Comparison of ENCODE assay signal across 9 cellular contexts in genomic region chr15:93997071-93997658, GRCh38.
A peak's percentile ranks its signal among the peaks of the same experiment; 100 is the strongest.
DNase-seq lines count a peak whose midpoint lies in the region; ATAC-seq, FAIRE-seq and TF ChIP-seq lines count a peak whose summit lies in the region.
"Had no signal": no experiment of that assay in that cellular context is flagged by ENCODE, and none has a peak within 500 bp of the region (broad histone marks: within the 10 kb centered on the region; RNA-seq: fewer than 3 reads in every experiment).

No MANE protein-coding gene starts in this region.

- H4K91ac ChIP-seq in H1 (replicated peaks; ENCODE audit: insufficient read length, low read length), result no peak overlapping the region

- H2BK120ac ChIP-seq in H1 (replicated peaks; ENCODE audit: low read depth, low read length), result no peak overlapping the region

- H3K79me1 ChIP-seq in H1 (ENCODE audit: low read depth, low read length), result no peaks in the 10 kb centered on the region

- TF ChIP-seq RAD21 in H1 (IDR thresholded peaks at IDR 0.05 in 1 of 2, conservative IDR thresholded peaks at IDR 0.05 in 1 of 2; ENCODE audit: low read depth in 2 of 2, low read length in 2 of 2), result peak; percentile 61 to 66

- no peak overlapping the region for H3K23ac ChIP-seq in H1 (ENCODE audit: insufficient read length)

- CTCF ChIA-PET in H1 (lab: Charles Lee; ENCODE audit: partially characterized antibody), result interaction anchor here (0.6 to 7.1 kb wide), 32 partner anchors 10 to 1816 kb away, joined by 3 to 52 read pairs (median 4); no protein-coding TSS in a partner anchor

- no peak overlapping the region for H3K4me2 ChIP-seq in H1 (ENCODE audit: insufficient read depth in 1 of 2, low read depth in 2 of 2, low read length in 2 of 2)
- H3K4me2 ChIP-seq: BLaER1 treated with 17β-estradiol and CSF1 and Interleukin-3, amounts not matched to agents 10 nM and 100 nM had no signal

- no peak overlapping the region for H4K8ac ChIP-seq in H1 (ENCODE audit: extremely low read depth, insufficient read depth, low read length)

- FAIRE-seq in H1 (lab: Jason Lieb, UNC), result peak; percentile 50

- no peak overlapping the region for H3K56ac ChIP-seq in H1 (replicated peaks; ENCODE audit: insufficient read length, low read depth, low read length)

- H3K36me3 ChIP-seq in H1 (ENCODE audit: control insufficient read depth in 2 of 4, insufficient read depth in 4 of 4, low read length in 3 of 4) (no peaks in the 10 kb centered on the region), psoas muscle (ENCODE audit: insufficient read depth in 1 of 2, low read depth in 1 of 2) (no peaks in the 10 kb centered on the region)
- H3K36me3 ChIP-seq: BLaER1 treated with 17β-estradiol and CSF1 and Interleukin-3, amounts not matched to agents 10 nM and 100 nM had no signal

- H3K9me3 Mint-ChIP-seq in activated naive CD4-positive, alpha-beta T cell treated with anti-CD3 and anti-CD28 coated beads, Interleukin-2, amount 50 U/mL, for 72 hours, result no peaks in the 10 kb centered on the region

- no peak overlapping the region for H3K14ac ChIP-seq in H1 (ENCODE audit: insufficient read length)

- no peak overlapping the region for H3K4ac ChIP-seq in H1 (replicated peaks; ENCODE audit: insufficient read length, low read depth, low read length)

- H2BK12ac ChIP-seq in H1 (ENCODE audit: low read depth, low read length), result no peak overlapping the region

- TF ChIP-seq CTCF in NB4 (IDR thresholded peaks at IDR 0.05; ENCODE audit: low read depth, low read length) (peak; percentile 81), H1 (IDR thresholded peaks at IDR 0.05; ENCODE audit: control extremely low read depth in 1 of 3, insufficient read depth in 1 of 3, low read depth in 1 of 3, low read length in 3 of 3) (peak in 2 of 3 experiments; percentile 55 to 64; a peak in 2 of 4 replicates), psoas muscle (IDR thresholded peaks at IDR 0.05) (peak; percentile 51), coronary artery (IDR thresholded peaks at IDR 0.05) (no peak)

- no peak overlapping the region for H4K5ac ChIP-seq in H1 (ENCODE audit: insufficient read length, low read depth, low read length)

- no peak for TF ChIP-seq EP300 in H1 (IDR thresholded peaks at IDR 0.05; ENCODE audit: borderline replicate concordance in 1 of 2, low read depth in 2 of 2, low read length in 2 of 2)

- H2BK5ac ChIP-seq in H1 (ENCODE audit: low read depth, low read length), result no peak overlapping the region

- no peak for ATAC-seq in psoas muscle
- no peak for ATAC-seq in activated naive CD4-positive, alpha-beta T cell treated with anti-CD3 and anti-CD28 coated beads, Interleukin-2, amount 50 U/mL, for 72 hours

- H3K9me3 ChIP-seq in H1 (ENCODE audit: insufficient read depth in 2 of 2, low read depth in 1 of 2, low read length in 1 of 2) (no peaks in the 10 kb centered on the region), psoas muscle (no peaks in the 10 kb centered on the region)

- DNase-seq in NCI-H1092 treated with DMSO at 0.1 percent for 48 hours (lab: John Stamatoyannopoulos, UW) (peak; percentile 8), NCI-H1092 (lab: John Stamatoyannopoulos, UW) (no peak), NB4 (ENCODE audit: low read depth) (peak; percentile 27), H1 (ENCODE audit: low read depth in 1 of 2, low spot score in 2 of 2) (no peak), psoas muscle (no peak), coronary artery (ENCODE audit: low spot score) (no peak), NCI-H128 (lab: John Stamatoyannopoulos, UW; ENCODE audit: unreplicated experiment) (no peak)
- DNase-seq in activated naive CD4-positive, alpha-beta T cell treated with anti-CD3 and anti-CD28 coated beads, Interleukin-2, amount 50 U/mL, for 72 hours (ENCODE audit: low spot score in 2 of 2), result no peak

- POLR2A ChIA-PET in H1 (lab: Charles Lee; ENCODE audit: partially characterized antibody), result no interaction called here

- H3K36me3 Mint-ChIP-seq in activated naive CD4-positive, alpha-beta T cell treated with anti-CD3 and anti-CD28 coated beads, Interleukin-2, amount 50 U/mL, for 72 hours, result no peaks in the 10 kb centered on the region

- no peak overlapping the region for H3K4me3 ChIP-seq in NB4 (ENCODE audit: low read depth, low read length)
- no peak overlapping the region for H3K4me3 ChIP-seq in H1 (ENCODE audit: extremely low read depth in 1 of 4, insufficient read depth in 2 of 4, low read depth in 3 of 4, low read length in 4 of 4)
- H3K4me3 ChIP-seq in psoas muscle, result no peak overlapping the region
- no peak overlapping the region for H3K4me3 ChIP-seq in coronary artery
- H3K4me3 ChIP-seq: BLaER1 treated with 17β-estradiol and CSF1 and Interleukin-3, amounts not matched to agents 10 nM and 100 nM had no signal

- H3K4me1 ChIP-seq in H1 (replicated peaks in 1 of 4; ENCODE audit: control insufficient read depth in 3 of 4, insufficient read depth in 4 of 4, low read length in 3 of 4) (no peaks in the 10 kb centered on the region), psoas muscle (no peaks in the 10 kb centered on the region)
- H3K4me1 ChIP-seq: BLaER1 treated with 17β-estradiol and CSF1 and Interleukin-3, amounts not matched to agents 10 nM and 100 nM had no signal

- H3K27me3 ChIP-seq in H1 (replicated peaks in 1 of 4; ENCODE audit: control insufficient read depth in 3 of 4, extremely low read depth in 1 of 4, insufficient read depth in 3 of 4, low read length in 3 of 4) (no peaks in the 10 kb centered on the region), psoas muscle (ENCODE audit: insufficient read depth in 3 of 3, low read length in 2 of 3) (no peaks in the 10 kb centered on the region)
- H3K27me3 ChIP-seq: BLaER1 treated with 17β-estradiol and CSF1 and Interleukin-3, amounts not matched to agents 10 nM and 100 nM had no signal

- H2AK5ac ChIP-seq in H1 (ENCODE audit: low read depth, low read length), result no peak overlapping the region

- no peak overlapping the region for H3K9ac ChIP-seq in H1 (replicated peaks in 1 of 4; ENCODE audit: extremely low read depth in 1 of 4, low read depth in 3 of 4, low read length in 3 of 4)
- H3K9ac ChIP-seq: BLaER1 treated with 17β-estradiol and CSF1 and Interleukin-3, amounts not matched to agents 10 nM and 100 nM had no signal

- no peaks in the 10 kb centered on the region; the same call in 1 of the 2 replicates for H3K23me2 ChIP-seq in H1 (ENCODE audit: low read depth, low read length)

- H3K27ac Mint-ChIP-seq in activated naive CD4-positive, alpha-beta T cell treated with anti-CD3 and anti-CD28 coated beads, Interleukin-2, amount 50 U/mL, for 72 hours, result no peak overlapping the region

- 68% methylated on average over 6 of the region's 6 CpGs; no CpG with 5 or more reads in 1 of the 2 experiments for WGBS in H1 (ENCODE audit: extremely low coverage in 1 of 2, insufficient coverage in 1 of 2, insufficient read length in 1 of 2, insufficient replicate concordance in 2 of 2, low coverage in 1 of 2, low lambda C conversion rate in 2 of 2, missing lambda C conversion rate in 1 of 2), 2 experiments
- WGBS in psoas muscle, 3 donors, result 70 to 75% (median 73%) methylated on average over 6 of the region's 6 CpGs

- H2AFZ ChIP-seq in H1 (ENCODE audit: low read length), result no peak overlapping the region

- H2BK15ac ChIP-seq in H1 (ENCODE audit: low read length), result no peak overlapping the region

- no peak overlapping the region for H3K18ac ChIP-seq in H1 (ENCODE audit: extremely low read depth, low read length)

- intact Hi-C loops in psoas muscle (cut with DNase I), result loop anchor here in 1 of 2 donors (5.0 kb wide), 1 partner anchor 125 kb away; no protein-coding TSS in a partner anchor

- TF ChIP-seq POLR2A in NB4 (IDR thresholded peaks at IDR 0.05; ENCODE audit: extremely low read depth, insufficient read length) (no peak), H1 (IDR thresholded peaks at IDR 0.05; ENCODE audit: control extremely low read depth in 1 of 2, low read depth in 2 of 2, low read length in 2 of 2) (no peak)

- H4K20me1 ChIP-seq in H1 (replicated peaks in 1 of 2; ENCODE audit: control insufficient read depth in 1 of 2, insufficient read depth in 2 of 2, low read length in 2 of 2), result no peaks in the 10 kb centered on the region
- H4K20me1 ChIP-seq: BLaER1 treated with 17β-estradiol and CSF1 and Interleukin-3, amounts not matched to agents 10 nM and 100 nM had no signal

- H3K27ac ChIP-seq in H1 (ENCODE audit: low read depth, low read length) (no peak overlapping the region), psoas muscle (no peak overlapping the region), coronary artery (no peak overlapping the region)
- H3K27ac ChIP-seq: BLaER1 treated with 17β-estradiol and CSF1 and Interleukin-3, amounts not matched to agents 10 nM and 100 nM had no signal

- no peaks in the 10 kb centered on the region for H3K79me2 ChIP-seq in H1 (ENCODE audit: control insufficient read depth in 1 of 2, insufficient read depth in 2 of 2, low read length in 2 of 2)

- H2BK20ac ChIP-seq in H1 (ENCODE audit: low read length), result no peak overlapping the region

TF ChIP-seq in H1, 55 proteins besides CTCF, POLR2A, EP300 and RAD21:
- TF ChIP-seq CEBPB (IDR thresholded peaks at IDR 0.05; ENCODE audit: low read depth, low read length), result no peak
- TF ChIP-seq KDM1A (IDR thresholded peaks at IDR 0.05; ENCODE audit: borderline replicate concordance, low read length), result no peak
- no peak for TF ChIP-seq POLR2AphosphoS5 (IDR thresholded peaks at IDR 0.05; ENCODE audit: low read depth, low read length)
- TF ChIP-seq POU5F1 (IDR thresholded peaks at IDR 0.05; ENCODE audit: low read depth, low read length), result no peak
- no peak for TF ChIP-seq TAF7 (optimal IDR thresholded peaks at IDR 0.05; ENCODE audit: borderline replicate concordance, low read depth, low read length)
- no peak for TF ChIP-seq HDAC6 (IDR thresholded peaks at IDR 0.05; ENCODE audit: low read depth, low read length)
- TF ChIP-seq KDM4A (IDR thresholded peaks at IDR 0.05; ENCODE audit: low read depth, low read length, severe bottlenecking), result no peak
- no peak for TF ChIP-seq EZH2 (IDR thresholded peaks at IDR 0.05; ENCODE audit: low read depth, low read length, severe bottlenecking)
- no peak for TF ChIP-seq PHF8 (conservative IDR thresholded peaks at IDR 0.05; ENCODE audit: low read depth, low read length)
- no peak for TF ChIP-seq RXRA (IDR thresholded peaks at IDR 0.05; ENCODE audit: insufficient read depth, low read depth, low read length)
- TF ChIP-seq ZNF274 (IDR thresholded peaks at IDR 0.05; ENCODE audit: borderline replicate concordance, extremely low read depth, low read length), result no peak

Comparison
In these comparisons a context has a peak if more than half of its experiments do, and no peak if none do; other contexts are left out.
1. DNase-seq: peak in NCI-H1092 treated with DMSO at 0.1 percent for 48 hours (single experiment) and NB4 (single experiment); none in NCI-H1092 (single experiment), H1 (0 of 2), psoas muscle (0 of 2), coronary artery (single experiment), NCI-H128 (single experiment) and activated naive CD4-positive, alpha-beta T cell treated with anti-CD3 and anti-CD28 coated beads, Interleukin-2, amount 50 U/mL, for 72 hours (0 of 2).